In the genomic region with DNA sequence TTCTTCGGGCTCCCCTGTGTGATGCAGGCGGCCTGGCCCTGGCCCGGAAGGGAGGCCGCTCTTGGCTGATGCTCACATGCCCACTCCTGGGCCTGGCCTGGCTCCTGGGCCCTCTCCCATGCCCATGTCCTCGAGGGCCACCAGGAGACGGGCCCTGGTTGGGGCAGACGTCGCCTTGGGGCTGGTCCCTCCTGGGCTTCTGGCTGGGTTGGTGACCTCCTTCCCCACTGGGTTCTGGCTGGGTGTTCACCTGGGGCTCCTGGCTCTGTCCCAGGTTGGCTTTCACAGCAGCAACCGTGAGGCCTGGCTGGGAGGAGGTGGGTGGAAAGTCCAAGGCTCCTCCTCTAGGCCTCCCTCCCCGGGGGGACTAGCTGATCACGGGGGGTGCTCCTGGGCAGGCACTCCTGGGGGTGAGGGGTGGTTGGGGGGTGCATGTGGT, we compare ENCODE assay signal across 22 cellular contexts. TPM values are rescaled to one million over a fixed set of nuclear protein-coding genes. Genes with fewer than 3 reads are reported as not detected.
A peak's percentile ranks its signal among the peaks of the same experiment; 100 is the strongest.
DNase-seq lines count a peak whose midpoint lies in the region; ATAC-seq and TF ChIP-seq lines count a peak whose summit lies in the region.
"Had no signal": no experiment of that assay in that cellular context is flagged by ENCODE, and none has a peak within 500 bp of the region (broad histone marks: within the 10 kb centered on the region; RNA-seq: fewer than 3 reads in every experiment).

No MANE protein-coding gene starts in this region.

- TF ChIP-seq POLR2A in spleen (IDR thresholded peaks at IDR 0.05) = no peak

- no peak for TF ChIP-seq RAD21 in liver (IDR thresholded peaks at IDR 0.05)

- H3K9me3 ChIP-seq in OCI-LY3 (ENCODE audit: insufficient read depth, low read length) (no peaks in the 10 kb centered on the region), liver (ENCODE audit: control insufficient read depth in 4 of 4, low read length in 3 of 4) (peaks cover 0 to 4% (median under 1%) of the 10 kb centered on the region in 4 donors), spleen (peaks cover 0 to 13% (median 10%) of the 10 kb centered on the region in 8 donors), aorta (ENCODE audit: control insufficient read depth, low read length) (no peaks in the 10 kb centered on the region)

- H3K4me1 ChIP-seq in OCI-LY3 (ENCODE audit: low read length) (peaks cover 14% of the 10 kb centered on the region), liver (ENCODE audit: control insufficient read depth in 4 of 4, insufficient read depth in 4 of 4, low read length in 3 of 4) (peaks cover 8 to 27% (median 21%) of the 10 kb centered on the region in 4 donors), spleen (peaks cover 0 to 24% (median 9%) of the 10 kb centered on the region in 6 donors), aorta (ENCODE audit: control insufficient read depth in 1 of 2, insufficient read depth in 2 of 2, low read length in 2 of 2) (no peaks in the 10 kb centered on the region)

- H3K79me2 ChIP-seq in OCI-LY3 (ENCODE audit: low read length) = no peaks in the 10 kb centered on the region

- DNase-seq in coronary artery (ENCODE audit: low spot score) = no peak
- peak; percentile 69 for DNase-seq in spleen
- DNase-seq in occipital lobe (lab: John Stamatoyannopoulos, UW) = no peak
- DNase-seq in aorta = no peak
- DNase-seq: activated CD4-positive, CD25-positive, alpha-beta regulatory T cell treated with anti-CD3 and anti-CD28 coated beads, Interleukin-2, amount 50 U/mL, for 72 hours; activated naive CD4-positive, alpha-beta T cell treated with anti-CD3 and anti-CD28 coated beads, Interleukin-2, amount 10 ng/mL, durations not matched to agents 7 days and 5 days; cerebellar nuclear complex; DMS153; esophagus squamous epithelium; GDM1; NCI-H1105; NCI-H2029; SHP77 treated with DMSO at 0.1 percent for 48 hours had no signal

- H4K20me1 ChIP-seq in OCI-LY3 (ENCODE audit: insufficient read depth, low read length) = no peaks in the 10 kb centered on the region

- 30% methylated on average over 11 of the region's 11 CpGs for WGBS in liver
- 71 to 92% (median 80%) methylated on average over 7 to 11 of the region's 11 CpGs; no CpG with 5 or more reads in 1 of the 5 donors for WGBS in spleen, 5 donors
- WGBS in aorta, 2 donors = 66 to 67% methylated on average over 11 of the region's 11 CpGs

- H3K27ac ChIP-seq in OCI-LY3 (ENCODE audit: low read length) = no peak overlapping the region
- H3K27ac ChIP-seq in coronary artery = no peak overlapping the region
- H3K27ac ChIP-seq in liver (ENCODE audit: low read depth in 1 of 2, low read length in 2 of 2) = peak overlapping the region; percentile 81 to 89
- H3K27ac ChIP-seq in spleen = peak overlapping the region in 3 of 8 donors; percentile 5 to 41 (median 31)
- no peak overlapping the region for H3K27ac ChIP-seq in aorta (ENCODE audit: low read depth in 1 of 2, low read length in 2 of 2)
- H3K27ac ChIP-seq: esophagus squamous epithelium, gastroesophageal sphincter, uterus had no signal

- no peak for ATAC-seq in HG03280 (IDR thresholded peaks at IDR 0.05; ENCODE audit: unreplicated experiment)
- ATAC-seq in aorta (ENCODE audit: low FRiP score) = no peak

- intact Hi-C loops in spleen (cut with DNase I; ENCODE audit: low total_unique reads) = no loop called here
- intact Hi-C loops in aorta (cut with DNase I) = no loop called here

- no peak for TF ChIP-seq CTCF in OCI-LY3 (IDR thresholded peaks at IDR 0.05; ENCODE audit: low read depth, low read length)
- no peak for TF ChIP-seq CTCF in coronary artery (IDR thresholded peaks at IDR 0.05)
- TF ChIP-seq CTCF in liver (IDR thresholded peaks at IDR 0.05; ENCODE audit: low read depth, low read length, missing input control) = no peak
- TF ChIP-seq CTCF in spleen (IDR thresholded peaks at IDR 0.05 in 8 of 11, conservative IDR thresholded peaks at IDR 0.05 in 3 of 11) = no peak

- H3K36me3 ChIP-seq in OCI-LY3 (replicated peaks; ENCODE audit: low read depth, low read length) (no peaks in the 10 kb centered on the region), liver (ENCODE audit: control insufficient read depth in 4 of 4, insufficient read depth in 3 of 4, low read depth in 1 of 4, low read length in 3 of 4) (no peaks in the 10 kb centered on the region), spleen (no peaks in the 10 kb centered on the region), aorta (ENCODE audit: control insufficient read depth in 1 of 2, insufficient read depth in 2 of 2, low read length in 1 of 2) (no peaks in the 10 kb centered on the region)
- H3K36me3 ChIP-seq: esophagus squamous epithelium, gastroesophageal sphincter, uterus had no signal

- peak overlapping the region; percentile 58 for H3K4me2 ChIP-seq in OCI-LY3 (ENCODE audit: low read length)

- H3K9ac ChIP-seq in OCI-LY3 (ENCODE audit: low read length) (no peak overlapping the region; the same call in 1 of the 2 replicates), liver (ENCODE audit: low read depth in 1 of 2, low read length in 2 of 2) (peak overlapping the region in 1 of 2 donors; percentile 25)

- H3K4me3 ChIP-seq in OCI-LY3 (ENCODE audit: low read length) = peak overlapping the region; percentile 40; the same call in 1 of the 2 replicates
- H3K4me3 ChIP-seq in coronary artery = peak overlapping the region; percentile 25
- H3K4me3 ChIP-seq in liver (ENCODE audit: low read depth in 1 of 3, low read length in 3 of 3) = peak overlapping the region in 1 of 3 donors; percentile 30
- no peak overlapping the region for H3K4me3 ChIP-seq in spleen
- H3K4me3 ChIP-seq in aorta (ENCODE audit: low read length in 2 of 2) = no peak overlapping the region
- H3K4me3 ChIP-seq: gastroesophageal sphincter, uterus had no signal

- H3K27me3 ChIP-seq in OCI-LY3 (ENCODE audit: low read depth, low read length) (no peaks in the 10 kb centered on the region), liver (ENCODE audit: control insufficient read depth in 4 of 4, insufficient read depth in 4 of 4, low read length in 3 of 4) (no peaks in the 10 kb centered on the region), spleen (replicated peaks in 1 of 7) (peaks cover 0 to 25% (median 0%) of the 10 kb centered on the region in 7 donors), aorta (ENCODE audit: control insufficient read depth in 1 of 2, insufficient read depth in 2 of 2, low read length in 1 of 2) (no peaks in the 10 kb centered on the region)
- H3K27me3 ChIP-seq: esophagus squamous epithelium, uterus had no signal

- peak overlapping the region; percentile 73; the same call in 1 of the 2 replicates for H2AFZ ChIP-seq in OCI-LY3 (ENCODE audit: low read depth, low read length)

TF ChIP-seq in liver, 16 proteins besides CTCF, POLR2A, EP300 and RAD21 (continues in another document):
- no peak for TF ChIP-seq HNF4G (IDR thresholded peaks at IDR 0.05)
- TF ChIP-seq, protein P1, sequence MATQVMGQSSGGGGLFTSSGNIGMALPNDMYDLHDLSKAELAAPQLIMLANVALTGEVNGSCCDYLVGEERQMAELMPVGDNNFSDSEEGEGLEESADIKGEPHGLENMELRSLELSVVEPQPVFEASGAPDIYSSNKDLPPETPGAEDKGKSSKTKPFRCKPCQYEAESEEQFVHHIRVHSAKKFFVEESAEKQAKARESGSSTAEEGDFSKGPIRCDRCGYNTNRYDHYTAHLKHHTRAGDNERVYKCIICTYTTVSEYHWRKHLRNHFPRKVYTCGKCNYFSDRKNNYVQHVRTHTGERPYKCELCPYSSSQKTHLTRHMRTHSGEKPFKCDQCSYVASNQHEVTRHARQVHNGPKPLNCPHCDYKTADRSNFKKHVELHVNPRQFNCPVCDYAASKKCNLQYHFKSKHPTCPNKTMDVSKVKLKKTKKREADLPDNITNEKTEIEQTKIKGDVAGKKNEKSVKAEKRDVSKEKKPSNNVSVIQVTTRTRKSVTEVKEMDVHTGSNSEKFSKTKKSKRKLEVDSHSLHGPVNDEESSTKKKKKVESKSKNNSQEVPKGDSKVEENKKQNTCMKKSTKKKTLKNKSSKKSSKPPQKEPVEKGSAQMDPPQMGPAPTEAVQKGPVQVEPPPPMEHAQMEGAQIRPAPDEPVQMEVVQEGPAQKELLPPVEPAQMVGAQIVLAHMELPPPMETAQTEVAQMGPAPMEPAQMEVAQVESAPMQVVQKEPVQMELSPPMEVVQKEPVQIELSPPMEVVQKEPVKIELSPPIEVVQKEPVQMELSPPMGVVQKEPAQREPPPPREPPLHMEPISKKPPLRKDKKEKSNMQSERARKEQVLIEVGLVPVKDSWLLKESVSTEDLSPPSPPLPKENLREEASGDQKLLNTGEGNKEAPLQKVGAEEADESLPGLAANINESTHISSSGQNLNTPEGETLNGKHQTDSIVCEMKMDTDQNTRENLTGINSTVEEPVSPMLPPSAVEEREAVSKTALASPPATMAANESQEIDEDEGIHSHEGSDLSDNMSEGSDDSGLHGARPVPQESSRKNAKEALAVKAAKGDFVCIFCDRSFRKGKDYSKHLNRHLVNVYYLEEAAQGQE (IDR thresholded peaks at IDR 0.05) = peak; percentile 41
- TF ChIP-seq MAX (IDR thresholded peaks at IDR 0.05) = no peak
- no peak for TF ChIP-seq NR2F2 (IDR thresholded peaks at IDR 0.05)
- TF ChIP-seq HNF4A (conservative IDR thresholded peaks at IDR 0.05) = peak; percentile 65 to 76
- TF ChIP-seq, protein P2, sequence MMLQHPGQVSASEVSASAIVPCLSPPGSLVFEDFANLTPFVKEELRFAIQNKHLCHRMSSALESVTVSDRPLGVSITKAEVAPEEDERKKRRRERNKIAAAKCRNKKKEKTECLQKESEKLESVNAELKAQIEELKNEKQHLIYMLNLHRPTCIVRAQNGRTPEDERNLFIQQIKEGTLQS (IDR thresholded peaks at IDR 0.05) = no peak
- no peak for TF ChIP-seq EGR1 (IDR thresholded peaks at IDR 0.05; ENCODE audit: low read depth in 2 of 2)
- no peak for TF ChIP-seq TAF1 (conservative IDR thresholded peaks at IDR 0.05)
- TF ChIP-seq JUND (IDR thresholded peaks at IDR 0.05) = no peak
- TF ChIP-seq RXRA (IDR thresholded peaks at IDR 0.05) = peak; percentile 44 to 67

RNA-seq across cellular contexts. Expression of gene SLC7A10, which starts 15.5 kb away (rescaled TPM):
- total RNA-seq in liver (not detected), spleen (under 1 TPM in 2 of 7 donors, not detected in 5; 0.32 to 0.37 TPM), occipital lobe (2.5 TPM), aorta (under 1 TPM in 1 of 2 donors, not detected in 1; 0.63 TPM)
- polyA plus RNA-seq in liver (not detected), spleen (under 1 TPM in 2 of 3 donors, not detected in 1; 0.06 to 0.07 TPM), aorta (not detected)
- total RNA-seq: activated T-cell treated with anti-CD3 and anti-CD28 coated beads, Interleukin-2, amount 50 U/mL, for 4 hours; CD8-positive, alpha-beta T cell; esophagus squamous epithelium; gastroesophageal sphincter; posterior vena cava; uterus had no signal
- polyA plus RNA-seq: keratinocyte had no signal

RNA-seq across cellular contexts. Expression of gene LRP3, which starts 47.0 kb away (rescaled TPM):
- total RNA-seq in liver (10 to 100 TPM; 12.0 to 18.7 TPM), spleen (10 to 100 TPM in 3 of 7 donors, 1 to 10 TPM in 4; 7.9 to 12.8 (median 9.8) TPM), occipital lobe (96.2 TPM), aorta (10 to 100 TPM; 21.6 to 27.2 TPM)
- polyA plus RNA-seq in liver (10 to 100 TPM in 1 of 2 donors, 1 to 10 TPM in 1; 2.5 to 42.3 TPM), spleen (1 to 10 TPM; 1.4 to 6.4 (median 2.5) TPM), aorta (10 to 100 TPM in 1 of 2 donors, 1 to 10 TPM in 1; 3.9 to 20.9 TPM)
- total RNA-seq: CD8-positive, alpha-beta T cell had no signal

Comparison
In these comparisons a context has a peak if more than half of its experiments do, and no peak if none do; other contexts are left out.
1. H3K27ac ChIP-seq: peak in liver (2 of 2); none in OCI-LY3 (single experiment), coronary artery (0 of 2) and aorta (0 of 2).
2. H3K4me3 ChIP-seq: peak in OCI-LY3 (single experiment) and coronary artery (single experiment); none in spleen (0 of 8) and aorta (0 of 2).